In genomic region chr11:68164437-68164836, GRCh38 we compare ENCODE assay signal across 17 cellular contexts. TPM values are rescaled to one million over a fixed set of nuclear protein-coding genes. Genes with fewer than 3 reads are reported as not detected.
DNase-seq lines count a peak whose midpoint lies in the region; ATAC-seq and TF ChIP-seq lines count a peak whose summit lies in the region.
"Had no signal": no experiment of that assay in that cellular context is flagged by ENCODE, and none has a peak within 500 bp of the region (broad histone marks: within the 10 kb centered on the region; RNA-seq: fewer than 3 reads in every experiment).

No MANE protein-coding gene starts in this region.

- TF ChIP-seq CTCF in RWPE1 (conservative IDR thresholded peaks at IDR 0.05; ENCODE audit: low read depth): no peak
- no peak for TF ChIP-seq CTCF in fibroblast of lung (conservative IDR thresholded peaks at IDR 0.05 in 1 of 2, IDR thresholded peaks at IDR 0.05 in 1 of 2; ENCODE audit: low read depth in 1 of 2, low read length in 2 of 2)
- no peak for TF ChIP-seq CTCF in activated CD8-positive, alpha-beta T cell treated with anti-CD3 and anti-CD28 coated beads for 36 hours (IDR thresholded peaks at IDR 0.05)

- intact Hi-C loops in activated CD8-positive, alpha-beta T cell treated with anti-CD3 and anti-CD28 coated beads for 36 hours (cut with micrococcal nuclease): no loop called here

- H3K4me2 ChIP-seq in fibroblast of lung (ENCODE audit: extremely low read depth, insufficient read depth, low read length): no peak overlapping the region

- H2AFZ ChIP-seq in fibroblast of lung (ENCODE audit: low read length): no peak overlapping the region

- H3K4me1 ChIP-seq in fibroblast of lung (ENCODE audit: control insufficient read depth, extremely low read depth, insufficient read depth, low read length) (no peaks in the 10 kb centered on the region), thymus (ENCODE audit: control insufficient read depth, insufficient read depth, low read length) (no peaks in the 10 kb centered on the region)
- H3K4me1 ChIP-seq: right atrium auricular region had no signal

- no peaks in the 10 kb centered on the region for H3K4me1 Mint-ChIP-seq in activated naive CD8-positive, alpha-beta T cell (ENCODE audit: low read depth)
- H3K4me1 Mint-ChIP-seq in activated naive CD8-positive, alpha-beta T cell treated with anti-CD3 and anti-CD28 coated beads for 36 hours: no peaks in the 10 kb centered on the region
- H3K4me1 Mint-ChIP-seq in activated CD8-positive, alpha-beta T cell treated with anti-CD3 and anti-CD28 coated beads for 36 hours (ENCODE audit: low read depth): peaks cover 2% of the 10 kb centered on the region
- no peaks in the 10 kb centered on the region for H3K4me1 Mint-ChIP-seq in natural killer cell treated with Interleukin-12 subunit alpha and Interleukin-12 subunit beta and Interleukin-15 and Interleukin-18, amount 100 ng/mL, for 72 hours (ENCODE audit: low read depth in 2 of 2)
- H3K4me1 Mint-ChIP-seq: memory B cell had no signal

- H3K27ac Mint-ChIP-seq in activated naive CD8-positive, alpha-beta T cell: peak overlapping the region; percentile 25
- no peak overlapping the region for H3K27ac Mint-ChIP-seq in activated naive CD8-positive, alpha-beta T cell treated with anti-CD3 and anti-CD28 coated beads for 36 hours
- H3K27ac Mint-ChIP-seq in activated CD8-positive, alpha-beta T cell treated with anti-CD3 and anti-CD28 coated beads for 36 hours: no peak overlapping the region
- no peak overlapping the region for H3K27ac Mint-ChIP-seq in natural killer cell treated with Interleukin-12 subunit alpha and Interleukin-12 subunit beta and Interleukin-15 and Interleukin-18, amount 100 ng/mL, for 72 hours
- H3K27ac Mint-ChIP-seq: activated CD8-positive, alpha-beta T cell treated with anti-CD3 and anti-CD28 coated beads, Interleukin-2, amount 10 ng/mL, durations not matched to agents 7 days and 5 days; CD4-positive, alpha-beta T cell; memory B cell had no signal

- H3K27ac ChIP-seq in RWPE1 (no peak overlapping the region), fibroblast of lung (ENCODE audit: insufficient read depth, low read length) (no peak overlapping the region), thymus (ENCODE audit: low read depth) (peak overlapping the region; percentile 31)
- H3K27ac ChIP-seq: right atrium auricular region had no signal

- no peak overlapping the region for H3K9ac ChIP-seq in fibroblast of lung (ENCODE audit: insufficient read depth, low read length)

- peaks cover 13% of the 10 kb centered on the region for H3K36me3 ChIP-seq in fibroblast of lung (ENCODE audit: control insufficient read depth, insufficient read depth, low read length)
- peaks cover 54% of the 10 kb centered on the region for H3K36me3 ChIP-seq in thymus (ENCODE audit: control insufficient read depth, insufficient read depth)

- peaks cover 17% of the 10 kb centered on the region for H3K36me3 Mint-ChIP-seq in activated naive CD8-positive, alpha-beta T cell
- peaks cover 2% of the 10 kb centered on the region for H3K36me3 Mint-ChIP-seq in activated naive CD8-positive, alpha-beta T cell treated with anti-CD3 and anti-CD28 coated beads for 36 hours
- H3K36me3 Mint-ChIP-seq in activated CD8-positive, alpha-beta T cell treated with anti-CD3 and anti-CD28 coated beads for 36 hours (ENCODE audit: low read depth): peaks cover 8% of the 10 kb centered on the region
- peaks cover 12% of the 10 kb centered on the region for H3K36me3 Mint-ChIP-seq in natural killer cell treated with Interleukin-12 subunit alpha and Interleukin-12 subunit beta and Interleukin-15 and Interleukin-18, amount 100 ng/mL, for 72 hours

- H3K27me3 ChIP-seq in fibroblast of lung (ENCODE audit: control insufficient read depth, insufficient read depth, low read length) (no peaks in the 10 kb centered on the region), thymus (ENCODE audit: control insufficient read depth, insufficient read depth) (no peaks in the 10 kb centered on the region)
- H3K27me3 ChIP-seq: right atrium auricular region had no signal

- no peaks in the 10 kb centered on the region for H3K79me2 ChIP-seq in fibroblast of lung (ENCODE audit: control insufficient read depth, insufficient read depth, low read length)

- H3K27me3 Mint-ChIP-seq in activated naive CD8-positive, alpha-beta T cell: no peaks in the 10 kb centered on the region
- no peaks in the 10 kb centered on the region for H3K27me3 Mint-ChIP-seq in activated naive CD8-positive, alpha-beta T cell treated with anti-CD3 and anti-CD28 coated beads for 36 hours
- no peaks in the 10 kb centered on the region for H3K27me3 Mint-ChIP-seq in activated CD8-positive, alpha-beta T cell treated with anti-CD3 and anti-CD28 coated beads for 36 hours
- H3K27me3 Mint-ChIP-seq in natural killer cell treated with Interleukin-12 subunit alpha and Interleukin-12 subunit beta and Interleukin-15 and Interleukin-18, amount 100 ng/mL, for 72 hours: no peaks in the 10 kb centered on the region
- H3K27me3 Mint-ChIP-seq: brain; CD4-positive, alpha-beta T cell; memory B cell had no signal

- no peak for ATAC-seq in activated CD8-positive, alpha-beta T cell treated with anti-CD3 and anti-CD28 coated beads for 36 hours
- no peak for ATAC-seq in natural killer cell treated with Interleukin-12 subunit alpha and Interleukin-12 subunit beta and Interleukin-15 and Interleukin-18, amount 100 ng/mL, for 72 hours
- ATAC-seq: activated CD8-positive, alpha-beta T cell treated with anti-CD3 and anti-CD28 coated beads, Interleukin-2, amount 10 ng/mL, durations not matched to agents 7 days and 5 days had no signal

- no peak overlapping the region for H3K4me3 Mint-ChIP-seq in activated naive CD8-positive, alpha-beta T cell
- H3K4me3 Mint-ChIP-seq in activated naive CD8-positive, alpha-beta T cell treated with anti-CD3 and anti-CD28 coated beads for 36 hours: no peak overlapping the region
- no peak overlapping the region for H3K4me3 Mint-ChIP-seq in activated CD8-positive, alpha-beta T cell treated with anti-CD3 and anti-CD28 coated beads for 36 hours
- H3K4me3 Mint-ChIP-seq in natural killer cell treated with Interleukin-12 subunit alpha and Interleukin-12 subunit beta and Interleukin-15 and Interleukin-18, amount 100 ng/mL, for 72 hours: no peak overlapping the region
- H3K4me3 Mint-ChIP-seq: activated CD8-positive, alpha-beta T cell treated with anti-CD3 and anti-CD28 coated beads, Interleukin-2, amount 10 ng/mL, durations not matched to agents 7 days and 5 days; brain; CD4-positive, alpha-beta T cell; memory B cell had no signal

- DNase-seq in activated naive CD8-positive, alpha-beta T cell treated with anti-CD3 and anti-CD28 coated beads for 36 hours: no peak
- peak; percentile 58 for DNase-seq in RWPE1 (ENCODE audit: low spot score)
- DNase-seq in fibroblast of lung (ENCODE audit: low read depth in 2 of 2): peak; percentile 39
- no peak for DNase-seq in activated CD8-positive, alpha-beta T cell treated with anti-CD3 and anti-CD28 coated beads for 36 hours
- DNase-seq in natural killer cell treated with Interleukin-12 subunit alpha and Interleukin-12 subunit beta and Interleukin-15 and Interleukin-18, amount 100 ng/mL, for 72 hours (ENCODE audit: low spot score): no peak
- no peak for DNase-seq in activated naive CD4-positive, alpha-beta T cell treated with Interleukin-2 at 50 U/mL for 16 hours
- DNase-seq: 8988T; activated CD8-positive, alpha-beta T cell treated with anti-CD3 and anti-CD28 coated beads, Interleukin-2, amount 10 ng/mL, durations not matched to agents 7 days and 5 days; CD4-positive, alpha-beta T cell; effector CD4-positive, alpha-beta T cell; NCI-H2029 treated with DMSO at 0.1 percent for 48 hours; SW 1271 had no signal

- H3K9me3 ChIP-seq in fibroblast of lung (ENCODE audit: control insufficient read depth, insufficient read depth, low read depth, low read length) (no peaks in the 10 kb centered on the region), thymus (ENCODE audit: control insufficient read depth) (no peaks in the 10 kb centered on the region)
- H3K9me3 ChIP-seq: right atrium auricular region had no signal

- H3K9me3 Mint-ChIP-seq in activated naive CD8-positive, alpha-beta T cell (ENCODE audit: low read depth): no peaks in the 10 kb centered on the region
- H3K9me3 Mint-ChIP-seq in activated naive CD8-positive, alpha-beta T cell treated with anti-CD3 and anti-CD28 coated beads for 36 hours: no peaks in the 10 kb centered on the region
- H3K9me3 Mint-ChIP-seq in activated CD8-positive, alpha-beta T cell treated with anti-CD3 and anti-CD28 coated beads for 36 hours: no peaks in the 10 kb centered on the region
- no peaks in the 10 kb centered on the region for H3K9me3 Mint-ChIP-seq in natural killer cell treated with Interleukin-12 subunit alpha and Interleukin-12 subunit beta and Interleukin-15 and Interleukin-18, amount 100 ng/mL, for 72 hours
- H3K9me3 Mint-ChIP-seq: brain; CD4-positive, alpha-beta T cell; memory B cell had no signal

- H4K20me1 ChIP-seq in fibroblast of lung (ENCODE audit: control insufficient read depth, extremely low read depth, insufficient read depth, low read length): no peaks in the 10 kb centered on the region

- POLR2A ChIA-PET in RWPE1 (lab: Yijun Ruan, JAX; ENCODE audit: low non-redundant PET): no interaction called here
- POLR2A ChIA-PET in activated CD8-positive, alpha-beta T cell treated with anti-CD3 and anti-CD28 coated beads for 36 hours (lab: Charles Lee): interaction anchor here (0.5 to 1.3 kb wide), 3 partner anchors 9 to 47 kb away, joined by 3 to 4 read pairs (median 3); no protein-coding TSS in a partner anchor

- no peak overlapping the region for H3K4me3 ChIP-seq in fibroblast of lung (replicated peaks in 1 of 4; ENCODE audit: control extremely low read depth in 1 of 4, insufficient read depth in 1 of 4, low read depth in 3 of 4, low read length in 4 of 4)
- no peak overlapping the region for H3K4me3 ChIP-seq in thymus (ENCODE audit: low read length)
- H3K4me3 ChIP-seq: right atrium auricular region had no signal

- CTCF ChIA-PET in RWPE1 (lab: Yijun Ruan, JAX): no interaction called here
- CTCF ChIA-PET in activated CD8-positive, alpha-beta T cell treated with anti-CD3 and anti-CD28 coated beads for 36 hours (lab: Charles Lee): no interaction called here

- WGBS in thymus: 93% methylated on average over 2 of the region's 2 CpGs

RNA-seq across cellular contexts. Expression of gene CHKA, which starts 43.2 kb away (rescaled TPM):
- total RNA-seq in activated naive CD8-positive, alpha-beta T cell treated with anti-CD3 and anti-CD28 coated beads for 36 hours: 10 to 100 TPM; 17.6 to 17.8 TPM
- 8.0 and 8.4 TPM in 2 replicates for total RNA-seq in fibroblast of lung
- polyA plus RNA-seq in fibroblast of lung (7.2 and 7.4 TPM in 2 replicates), thymus (46.0 TPM)
- 4.8 and 5.8 TPM in 2 replicates for polyA plus RNA-seq in fibroblast of lung (2012)
- 5.4 and 9.0 TPM in 2 replicates for polyA minus RNA-seq in fibroblast of lung (ENCODE audit: low replicate concordance)
- total RNA-seq in activated CD8-positive, alpha-beta T cell treated with anti-CD3 and anti-CD28 coated beads for 36 hours: 10 to 100 TPM; 15.8 to 16.7 TPM
- 10 to 100 TPM; 10.6 to 34.9 TPM for total RNA-seq in natural killer cell treated with Interleukin-12 subunit alpha and Interleukin-12 subunit beta and Interleukin-15 and Interleukin-18, amount 100 ng/mL, for 72 hours

RNA-seq across cellular contexts. Expression of gene KMT5B, which starts 48.7 kb away (rescaled TPM):
- 10 to 100 TPM; 15.7 to 18.4 TPM for total RNA-seq in activated naive CD8-positive, alpha-beta T cell treated with anti-CD3 and anti-CD28 coated beads for 36 hours
- 23.4 and 24.3 TPM in 2 replicates for total RNA-seq in fibroblast of lung
- 9.3 and 13.0 TPM in 2 replicates for polyA plus RNA-seq in fibroblast of lung
- 14.8 and 19.5 TPM in 2 replicates for polyA plus RNA-seq in fibroblast of lung (2012)
- 4.2 and 4.6 TPM in 2 replicates for polyA minus RNA-seq in fibroblast of lung (ENCODE audit: low replicate concordance)
- polyA plus RNA-seq in thymus: 32.7 TPM
- 10 to 100 TPM; 16.9 to 17.9 TPM for total RNA-seq in activated CD8-positive, alpha-beta T cell treated with anti-CD3 and anti-CD28 coated beads for 36 hours
- 10 to 100 TPM; 30.6 to 34.4 TPM for total RNA-seq in natural killer cell treated with Interleukin-12 subunit alpha and Interleukin-12 subunit beta and Interleukin-15 and Interleukin-18, amount 100 ng/mL, for 72 hours

Comparison
In these comparisons a context has a peak if more than half of its experiments do, and no peak if none do; other contexts are left out.
1. DNase-seq: peak in RWPE1 (single experiment) and fibroblast of lung (2 of 2); none in activated naive CD8-positive, alpha-beta T cell treated with anti-CD3 and anti-CD28 coated beads for 36 hours (single experiment), activated CD8-positive, alpha-beta T cell treated with anti-CD3 and anti-CD28 coated beads for 36 hours (single experiment), natural killer cell treated with Interleukin-12 subunit alpha and Interleukin-12 subunit beta and Interleukin-15 and Interleukin-18, amount 100 ng/mL, for 72 hours (single experiment) and activated naive CD4-positive, alpha-beta T cell treated with Interleukin-2 at 50 U/mL for 16 hours (single experiment).